In the genomic region with DNA sequence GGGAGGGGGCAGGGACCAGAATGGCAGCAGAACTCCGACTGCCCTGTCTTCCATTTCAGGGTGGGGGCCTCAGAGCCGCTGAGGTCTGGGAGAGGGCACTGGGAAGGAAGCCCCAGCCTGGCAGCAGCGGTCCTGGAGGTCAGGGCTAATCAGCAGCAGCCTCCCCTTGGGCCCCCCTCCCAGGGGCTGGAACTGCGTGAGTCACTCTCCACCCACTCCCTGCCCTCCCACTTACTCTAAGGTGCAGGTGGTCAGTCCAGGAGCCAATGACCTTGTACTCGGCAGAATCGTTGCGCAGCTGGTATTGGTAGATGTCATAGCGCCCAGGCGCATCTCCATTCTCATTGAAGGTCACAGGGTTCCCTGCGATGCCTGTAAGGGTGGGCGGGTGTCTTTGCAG, we compare ENCODE assay signal across 3 cellular contexts.
A peak's percentile ranks its signal among the peaks of the same experiment; 100 is the strongest.
TF ChIP-seq lines count a peak whose summit lies in the region.

No MANE protein-coding gene starts in this region.

TF ChIP-seq in HepG2, 621 proteins besides CTCF, POLR2A, EP300 and RAD21:
- TF ChIP-seq FOSL2 (CRISPR knock-in tag; IDR thresholded peaks at IDR 0.05) (peak; percentile 29; the same call in 1 of the 2 replicates), PRPF4 (IDR thresholded peaks at IDR 0.05; ENCODE audit: low read depth, low read length, poor library complexity, severe bottlenecking) (no peak), NAIF1 (CRISPR knock-in tag; IDR thresholded peaks at IDR 0.05; ENCODE audit: borderline replicate concordance) (no peak), REST (IDR thresholded peaks at IDR 0.05; ENCODE audit: borderline replicate concordance in 1 of 2, low read depth in 1 of 2, low read length in 2 of 2) (no peak), ZNF672 (CRISPR knock-in tag; IDR thresholded peaks at IDR 0.05) (no peak), ZNF687 (CRISPR knock-in tag; IDR thresholded peaks at IDR 0.05) (no peak)

TF ChIP-seq in HEK293, 187 proteins besides CTCF, POLR2A, EP300 and RAD21:
- TF ChIP-seq ZFHX2 (tag by site-specific recombination; conservative IDR thresholded peaks at IDR 0.05) (peak; percentile 84), GLIS1 (tag by site-specific recombination; IDR thresholded peaks at IDR 0.05) (no peak), OVOL3 (tag by site-specific recombination; IDR thresholded peaks at IDR 0.05) (no peak), ZNF544 (tag by site-specific recombination; IDR thresholded peaks at IDR 0.05) (no peak), REPIN1 (tag by site-specific recombination; IDR thresholded peaks at IDR 0.05; ENCODE audit: low read depth) (no peak), EGR2 (tag by site-specific recombination; IDR thresholded peaks at IDR 0.05; ENCODE audit: low read depth) (peak; percentile 78), ZNF239 (tag by site-specific recombination; IDR thresholded peaks at IDR 0.05) (no peak), SALL2 (tag by site-specific recombination; IDR thresholded peaks at IDR 0.05; ENCODE audit: borderline replicate concordance) (no peak), KLF9 (tag by site-specific recombination; IDR thresholded peaks at IDR 0.05; ENCODE audit: low read depth) (no peak)

TF ChIP-seq in K562, 482 proteins besides CTCF, POLR2A, EP300 and RAD21:
- TF ChIP-seq ZNF764 (CRISPR knock-in tag; IDR thresholded peaks at IDR 0.05; ENCODE audit: low read depth) (no peak), CBFA2T3 (IDR thresholded peaks at IDR 0.05) (peak; percentile 42; the same call in 1 of the 2 replicates), ZBTB7A (IDR thresholded peaks at IDR 0.05; ENCODE audit: borderline replicate concordance, control insufficient read depth, low read depth, low read length) (peak; percentile 63; the same call in 1 of the 2 replicates), EGR1 (conservative IDR thresholded peaks at IDR 0.05) (peak; percentile 92), JUND (IDR thresholded peaks at IDR 0.05; ENCODE audit: borderline replicate concordance, low read depth, low read length) (peak; percentile 71; the same call in 1 of the 2 replicates), JUND (tag; IDR thresholded peaks at IDR 0.05; ENCODE audit: borderline replicate concordance, low read depth, low read length) (no peak)
- TF ChIP-seq, protein P1, sequence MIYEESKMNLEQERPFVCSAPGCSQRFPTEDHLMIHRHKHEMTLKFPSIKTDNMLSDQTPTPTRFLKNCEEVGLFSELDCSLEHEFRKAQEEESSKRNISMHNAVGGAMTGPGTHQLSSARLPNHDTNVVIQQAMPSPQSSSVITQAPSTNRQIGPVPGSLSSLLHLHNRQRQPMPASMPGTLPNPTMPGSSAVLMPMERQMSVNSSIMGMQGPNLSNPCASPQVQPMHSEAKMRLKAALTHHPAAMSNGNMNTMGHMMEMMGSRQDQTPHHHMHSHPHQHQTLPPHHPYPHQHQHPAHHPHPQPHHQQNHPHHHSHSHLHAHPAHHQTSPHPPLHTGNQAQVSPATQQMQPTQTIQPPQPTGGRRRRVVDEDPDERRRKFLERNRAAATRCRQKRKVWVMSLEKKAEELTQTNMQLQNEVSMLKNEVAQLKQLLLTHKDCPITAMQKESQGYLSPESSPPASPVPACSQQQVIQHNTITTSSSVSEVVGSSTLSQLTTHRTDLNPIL (CRISPR knock-in tag; IDR thresholded peaks at IDR 0.05) = no peak
- TF ChIP-seq, protein P2, sequence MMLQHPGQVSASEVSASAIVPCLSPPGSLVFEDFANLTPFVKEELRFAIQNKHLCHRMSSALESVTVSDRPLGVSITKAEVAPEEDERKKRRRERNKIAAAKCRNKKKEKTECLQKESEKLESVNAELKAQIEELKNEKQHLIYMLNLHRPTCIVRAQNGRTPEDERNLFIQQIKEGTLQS (IDR thresholded peaks at IDR 0.05) = peak; percentile 21; the same call in 1 of the 2 replicates
- TF ChIP-seq, protein P2 (CRISPR knock-in tag; conservative IDR thresholded peaks at IDR 0.05) = no peak
